ENCODE assay signal across 28 cellular contexts in the genomic region with DNA sequence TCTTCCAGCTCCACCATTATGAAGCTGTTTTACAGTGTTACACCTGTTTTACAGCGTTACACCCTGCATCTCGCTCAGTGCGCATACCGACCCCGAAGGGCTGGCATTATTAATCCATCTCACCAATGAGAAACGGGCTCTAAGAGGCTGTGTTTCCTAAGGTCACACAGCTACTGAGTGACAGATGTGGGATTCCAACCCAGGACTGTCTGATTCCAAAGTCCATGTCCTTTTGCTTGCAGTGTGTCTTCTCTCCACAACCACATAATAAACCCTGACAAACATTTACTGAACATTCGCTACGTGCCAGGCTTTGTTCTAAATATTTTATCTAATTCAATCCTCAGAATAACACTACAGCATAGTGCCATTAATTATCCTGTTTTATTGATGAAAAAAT.
"Had no signal": no experiment of that assay in that cellular context is flagged by ENCODE, and none has a peak within 500 bp of the region (broad histone marks: within the 10 kb centered on the region; RNA-seq: fewer than 3 reads in every experiment).

No MANE protein-coding gene starts in this region.

- H3K27ac Mint-ChIP-seq: memory B cell; mesothelial cell of epicardium; natural killer cell treated with Interleukin-12 subunit alpha and Interleukin-12 subunit beta and Interleukin-15 and Interleukin-18, amount 100 ng/mL, for 72 hours; neural progenitor cell; progenitor cell of endocrine pancreas; stimulated activated effector memory CD8-positive, alpha-beta T cell treated with anti-CD3 and anti-CD28 coated beads, Interleukin-12 subunit alpha, Interleukin-12 subunit beta, amount 100 ng/mL, for 72 hours; type B pancreatic cell had no signal

- H3K36me3 Mint-ChIP-seq: memory B cell; mesothelial cell of epicardium; natural killer cell treated with Interleukin-12 subunit alpha and Interleukin-12 subunit beta and Interleukin-15 and Interleukin-18, amount 100 ng/mL, for 72 hours; neural progenitor cell; stimulated activated effector memory CD8-positive, alpha-beta T cell treated with anti-CD3 and anti-CD28 coated beads, Interleukin-12 subunit alpha, Interleukin-12 subunit beta, amount 100 ng/mL, for 72 hours; type B pancreatic cell had no signal

- DNase-seq: cortex of kidney; dorsolateral prefrontal cortex; effector CD8-positive, alpha-beta T cell; heart right ventricle; hypothalamus; kidney glomerular epithelial cell; left lung; lower lobe of right lung; nucleus accumbens; pancreas; right cardiac atrium; stimulated activated CD4-positive, alpha-beta T cell treated with anti-CD3 and anti-CD28 coated beads, Interleukin-4, amount 100 ng/mL, for 1 hour; stimulated activated CD8-positive, alpha-beta memory T cell treated with anti-CD3 and anti-CD28 coated beads, Interleukin-4, amount 100 ng/mL, for 48 hours; stimulated activated naive CD8-positive, alpha-beta T cell treated with anti-CD3 and anti-CD28 coated beads, Interleukin-15, Interleukin-2, amounts not matched to agents 100 U/mL and 50 U/mL, for 24 hours; thyroid gland; uterus had no signal

- H3K4me3 ChIP-seq: dorsolateral prefrontal cortex, heart right ventricle, left lung, lower lobe of right lung, neural progenitor cell, pancreas, suprapubic skin, thyroid gland, uterus had no signal

- H3K4me3 Mint-ChIP-seq: memory B cell; mesothelial cell of epicardium; natural killer cell treated with Interleukin-12 subunit alpha and Interleukin-12 subunit beta and Interleukin-15 and Interleukin-18, amount 100 ng/mL, for 72 hours; neural progenitor cell; stimulated activated effector memory CD8-positive, alpha-beta T cell treated with anti-CD3 and anti-CD28 coated beads, Interleukin-12 subunit alpha, Interleukin-12 subunit beta, amount 100 ng/mL, for 72 hours; type B pancreatic cell had no signal

- H3K4me2 ChIP-seq: neural progenitor cell had no signal

- H3K27me3 ChIP-seq: dorsolateral prefrontal cortex, left lung, neural progenitor cell, pancreas, suprapubic skin, thyroid gland, uterus had no signal

- ATAC-seq: esophagus mucosa; heart right ventricle; left lung; lower lobe of right lung; natural killer cell treated with Interleukin-12 subunit alpha and Interleukin-12 subunit beta and Interleukin-15 and Interleukin-18, amount 100 ng/mL, for 72 hours; pancreas; right cardiac atrium; stimulated activated effector memory CD8-positive, alpha-beta T cell treated with anti-CD3 and anti-CD28 coated beads, Interleukin-12 subunit alpha, Interleukin-12 subunit beta, amount 100 ng/mL, for 72 hours; stimulated activated naive CD8-positive, alpha-beta T cell treated with anti-CD3 and anti-CD28 coated beads, Interleukin-15, Interleukin-2, amounts not matched to agents 100 U/mL and 50 U/mL, for 24 hours had no signal

- H3K4me1 ChIP-seq: heart right ventricle, left lung, lower lobe of right lung, neural progenitor cell, pancreas, suprapubic skin, thyroid gland, uterus had no signal

- H3K36me3 ChIP-seq: heart right ventricle, left lung, lower lobe of right lung, neural progenitor cell, pancreas, suprapubic skin, thyroid gland, uterus had no signal

- H2AFZ ChIP-seq: neural progenitor cell had no signal

- FAIRE-seq: endometrium, frontal cortex, islet of Langerhans, pancreas had no signal

- H3K4me1 Mint-ChIP-seq: mesothelial cell of epicardium, neural progenitor cell had no signal

- H3K9me3 ChIP-seq: heart right ventricle, left lung, lower lobe of right lung, pancreas, suprapubic skin, thyroid gland, uterus had no signal

- H3K9me3 Mint-ChIP-seq: memory B cell; mesothelial cell of epicardium; natural killer cell treated with Interleukin-12 subunit alpha and Interleukin-12 subunit beta and Interleukin-15 and Interleukin-18, amount 100 ng/mL, for 72 hours; neural progenitor cell; stimulated activated effector memory CD8-positive, alpha-beta T cell treated with anti-CD3 and anti-CD28 coated beads, Interleukin-12 subunit alpha, Interleukin-12 subunit beta, amount 100 ng/mL, for 72 hours; type B pancreatic cell had no signal

- H3K9ac ChIP-seq: neural progenitor cell had no signal

- H3K27ac ChIP-seq: dorsolateral prefrontal cortex, heart right ventricle, left lung, lower lobe of right lung, neural progenitor cell, pancreas, suprapubic skin, thyroid gland, uterus had no signal
